In genomic region chr3:53038679-53039375, GRCh38 we compare ENCODE assay signal across 17 cellular contexts. TPM values are rescaled to one million over a fixed set of nuclear protein-coding genes. Genes with fewer than 3 reads are reported as not detected.
DNase-seq lines count a peak whose midpoint lies in the region; ATAC-seq and TF ChIP-seq lines count a peak whose summit lies in the region.
"Had no signal": no experiment of that assay in that cellular context is flagged by ENCODE, and none has a peak within 500 bp of the region (broad histone marks: within the 10 kb centered on the region; RNA-seq: fewer than 3 reads in every experiment).

No MANE protein-coding gene starts in this region.

- TF ChIP-seq POLR2A in IMR-90 (IDR thresholded peaks at IDR 0.05; ENCODE audit: low read depth, low read length) = no peak
- TF ChIP-seq POLR2A in body of pancreas (IDR thresholded peaks at IDR 0.05) = no peak

- no peak overlapping the region for H4K91ac ChIP-seq in IMR-90 (ENCODE audit: insufficient read depth, low read depth, low read length)

- no peak for ATAC-seq in IMR-90 (ENCODE audit: low read depth)
- peak; percentile 42 for ATAC-seq in body of pancreas
- no peak for ATAC-seq in GM21390 (IDR thresholded peaks at IDR 0.05; ENCODE audit: unreplicated experiment)
- ATAC-seq: GM23338 had no signal

- peaks cover 4 to 7% of the 10 kb centered on the region in 2 experiments; a peak in 2 of 4 replicates for H3K79me1 ChIP-seq in IMR-90 (ENCODE audit: low read depth in 1 of 2, low read length in 2 of 2)

- H3K27me3 ChIP-seq in IMR-90 (ENCODE audit: control insufficient read depth, insufficient read depth, low read length) = no peaks in the 10 kb centered on the region
- no peaks in the 10 kb centered on the region for H3K27me3 ChIP-seq in body of pancreas

- peak overlapping the region; percentile 23 for H2AFZ ChIP-seq in IMR-90 (replicated peaks; ENCODE audit: low read length, poor library complexity)
- H2AFZ ChIP-seq: GM23338 had no signal

- CTCF ChIA-PET in IMR-90 (lab: Yijun Ruan, JAX) = interaction anchor here (0.6 kb wide), 1 partner anchor 204 kb away, joined by 3 read pairs; the partner anchor contains the start of gene MUSTN1

- H3K56ac ChIP-seq in IMR-90 (ENCODE audit: extremely low read depth, insufficient read depth, low read length) = no peak overlapping the region

- H4K8ac ChIP-seq in IMR-90 (ENCODE audit: low read depth in 2 of 2, low read length in 2 of 2) = no peak overlapping the region

- H3K4me1 ChIP-seq in IMR-90 (ENCODE audit: control insufficient read depth, insufficient read depth, low read length) = no peaks in the 10 kb centered on the region
- H3K4me1 ChIP-seq in body of pancreas = peaks cover 56% of the 10 kb centered on the region

- H3K9me3 ChIP-seq in IMR-90 (ENCODE audit: control insufficient read depth, insufficient read depth, low read length) (no peaks in the 10 kb centered on the region), body of pancreas (no peaks in the 10 kb centered on the region)

- in situ Hi-C loops in IMR-90 (cut with MboI; ENCODE audit: low sequenced_read_pairs) = no loop called here

- H3K9me3 Mint-ChIP-seq in neural crest cell = no peaks in the 10 kb centered on the region
- H3K9me3 Mint-ChIP-seq: GM23338 had no signal

- no peak overlapping the region for H3K14ac ChIP-seq in IMR-90 (replicated peaks; ENCODE audit: low read depth, low read length)

- H2BK20ac ChIP-seq in IMR-90 (ENCODE audit: low read depth, low read length) = no peak overlapping the region

- H3K4me2 ChIP-seq in IMR-90 (ENCODE audit: low read depth, low read length) = no peak overlapping the region
- H3K4me2 ChIP-seq: GM23338 had no signal

- TF ChIP-seq RAD21 in IMR-90 (IDR thresholded peaks at IDR 0.05; ENCODE audit: low read length) = no peak

- no peak overlapping the region for H3K4me3 Mint-ChIP-seq in neural crest cell
- H3K4me3 Mint-ChIP-seq: GM23338 had no signal

- H3K4me1 Mint-ChIP-seq in neural crest cell = peaks cover 21% of the 10 kb centered on the region

- TF ChIP-seq CTCF in IMR-90 (conservative IDR thresholded peaks at IDR 0.05; ENCODE audit: low read depth, low read length) (no peak), body of pancreas (IDR thresholded peaks at IDR 0.05) (no peak), neural crest cell (conservative IDR thresholded peaks at IDR 0.05) (no peak)

- H2BK5ac ChIP-seq in IMR-90 (ENCODE audit: low read depth, low read length, poor library complexity, severe bottlenecking) = no peak overlapping the region

- WGBS in IMR-90 (ENCODE audit: extremely low coverage in 2 of 2, insufficient read length in 1 of 2), 2 experiments = 100% methylated on average over 1 of the region's 5 CpGs; no CpG with 5 or more reads in 1 of the 2 experiments
- WGBS in body of pancreas, 2 donors = 23 to 34% methylated on average over 5 of the region's 5 CpGs

- H3K27me3 Mint-ChIP-seq in neural crest cell (ENCODE audit: low read depth) = no peaks in the 10 kb centered on the region

- no peak overlapping the region for H3K23ac ChIP-seq in IMR-90 (ENCODE audit: low read depth, low read length)

- no peak overlapping the region for H2AK5ac ChIP-seq in IMR-90 (ENCODE audit: low read depth, low read length)

- H4K20me1 ChIP-seq in IMR-90 (ENCODE audit: insufficient read depth, low read length) = no peaks in the 10 kb centered on the region; the same call in 1 of the 2 replicates

- H2BK15ac ChIP-seq in IMR-90 (ENCODE audit: low read depth, low read length) = no peak overlapping the region

- H3K36me3 ChIP-seq in IMR-90 (ENCODE audit: control insufficient read depth, insufficient read depth, low read length) (no peaks in the 10 kb centered on the region), body of pancreas (replicated peaks in 1 of 2; ENCODE audit: insufficient read depth in 1 of 2, low read depth in 2 of 2) (no peaks in the 10 kb centered on the region)

- H3K4me3 ChIP-seq in IMR-90 (ENCODE audit: insufficient read depth, low read depth, low read length) (no peak overlapping the region), body of pancreas (no peak overlapping the region)
- H3K4me3 ChIP-seq: GM23338 had no signal

- H3K4ac ChIP-seq in IMR-90 (ENCODE audit: low read depth, low read length) = no peak overlapping the region

- BruUV-seq in IMR-90 (replicated peaks; lab: Mats Ljungman, UMichigan) = no TSS peak

- H3K27ac ChIP-seq in IMR-90 (ENCODE audit: insufficient read depth, low read length) (no peak overlapping the region), body of pancreas (peak overlapping the region; percentile 27 to 52 (median 40))
- H3K27ac ChIP-seq: C4-2B had no signal

- intact Hi-C loops in IMR-90 (cut with micrococcal nuclease) (no loop called here), body of pancreas (cut with DNase I) (no loop called here)

- H3K9me1 ChIP-seq in IMR-90 (ENCODE audit: insufficient read depth, low read length) = no peaks in the 10 kb centered on the region

- H2BK120ac ChIP-seq in IMR-90 (ENCODE audit: low read depth, low read length) = no peak overlapping the region

- POLR2A ChIA-PET in IMR-90 (lab: Charles Lee; ENCODE audit: unreplicated experiment) = no interaction called here

- dilution Hi-C loops in IMR-90 (cut with HindIII; ENCODE audit: low sequenced_read_pairs, unreplicated experiment) = no loop called here

- H3K9ac ChIP-seq in IMR-90 (ENCODE audit: low read depth, low read length) = no peak overlapping the region

- no peaks in the 10 kb centered on the region for H3K36me3 Mint-ChIP-seq in neural crest cell (ENCODE audit: low read depth)

- DNase-seq in NOMO-1 treated with DMSO at 0.1 percent for 48 hours (lab: John Stamatoyannopoulos, UW; ENCODE audit: unreplicated experiment) = peak; percentile 3
- DNase-seq in NOMO-1 treated with dmso at 0.1 percent for 144 hours (lab: John Stamatoyannopoulos, UW; ENCODE audit: unreplicated experiment) = no peak
- no peak for DNase-seq in IMR-90
- DNase-seq in body of pancreas = no peak
- no peak for DNase-seq in neural crest cell (ENCODE audit: low read depth, low spot score)
- DNase-seq in D341Med (ENCODE audit: low spot score) = no peak
- DNase-seq in Kasumi-1 (lab: John Stamatoyannopoulos, UW) = no peak
- DNase-seq: DMS79 treated with DMSO at 0.1 percent for 48 hours, KBM-7, NCI-H1105 treated with DMSO at 0.1 percent for 48 hours, NCI-H187, NCI-H446, NCI-H748 treated with DMSO at 0.1 percent for 48 hours, SIG-M5 had no signal

- H4K5ac ChIP-seq in IMR-90 (ENCODE audit: low read depth, low read length) = no peak overlapping the region

- no peak overlapping the region for H2AK9ac ChIP-seq in IMR-90 (replicated peaks; ENCODE audit: low read depth, low read length, poor library complexity)

- no peak overlapping the region for H3K18ac ChIP-seq in IMR-90 (ENCODE audit: low read depth, low read length)

- peak overlapping the region; percentile 10 for H3K27ac Mint-ChIP-seq in neural crest cell (ENCODE audit: unreplicated experiment)
- H3K27ac Mint-ChIP-seq: GM23338 had no signal

TF ChIP-seq in IMR-90, 13 proteins besides CTCF, POLR2A, EP300 and RAD21:
- TF ChIP-seq RCOR1 (IDR thresholded peaks at IDR 0.05; ENCODE audit: insufficient replicate concordance, low read length) (no peak), CEBPB (IDR thresholded peaks at IDR 0.05; ENCODE audit: low read depth, low read length) (no peak), FOS (IDR thresholded peaks at IDR 0.05; ENCODE audit: low read depth, low read length) (no peak), RFX5 (IDR thresholded peaks at IDR 0.05; ENCODE audit: low read depth, low read length) (no peak), BHLHE40 (IDR thresholded peaks at IDR 0.05; ENCODE audit: low read depth, low read length) (no peak), SMC3 (IDR thresholded peaks at IDR 0.05; ENCODE audit: low read depth, low read length) (no peak), MAZ (IDR thresholded peaks at IDR 0.05; ENCODE audit: borderline replicate concordance, low read depth, low read length) (no peak), MXI1 (IDR thresholded peaks at IDR 0.05; ENCODE audit: borderline replicate concordance, low read depth, low read length) (no peak), NFE2L2 (IDR thresholded peaks at IDR 0.05; ENCODE audit: low read depth, low read length) (no peak), MAFK (IDR thresholded peaks at IDR 0.05; ENCODE audit: low read depth, low read length) (no peak), CHD1 (IDR thresholded peaks at IDR 0.05; ENCODE audit: low read depth, low read length) (no peak)
- TF ChIP-seq, protein P1, sequence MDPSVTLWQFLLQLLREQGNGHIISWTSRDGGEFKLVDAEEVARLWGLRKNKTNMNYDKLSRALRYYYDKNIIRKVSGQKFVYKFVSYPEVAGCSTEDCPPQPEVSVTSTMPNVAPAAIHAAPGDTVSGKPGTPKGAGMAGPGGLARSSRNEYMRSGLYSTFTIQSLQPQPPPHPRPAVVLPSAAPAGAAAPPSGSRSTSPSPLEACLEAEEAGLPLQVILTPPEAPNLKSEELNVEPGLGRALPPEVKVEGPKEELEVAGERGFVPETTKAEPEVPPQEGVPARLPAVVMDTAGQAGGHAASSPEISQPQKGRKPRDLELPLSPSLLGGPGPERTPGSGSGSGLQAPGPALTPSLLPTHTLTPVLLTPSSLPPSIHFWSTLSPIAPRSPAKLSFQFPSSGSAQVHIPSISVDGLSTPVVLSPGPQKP (IDR thresholded peaks at IDR 0.05; ENCODE audit: borderline replicate concordance, low read depth, low read length) = no peak

RNA-seq across cellular contexts. Expression of gene SFMBT1, which starts 7.0 kb away (rescaled TPM):
- 1.8 and 3.6 TPM in 2 replicates for total RNA-seq in IMR-90 (2012; rRNA removed)
- 0.92 and 1.0 TPM in 2 replicates for polyA plus RNA-seq in IMR-90 (2012; rRNA removed)
- polyA plus RNA-seq in IMR-90 (2012; cell fraction: cytosol; rRNA removed) = 0.42 and 0.74 TPM in 2 replicates
- polyA plus RNA-seq in IMR-90 (2012; cell fraction: nucleus; rRNA removed; ENCODE audit: low replicate concordance) = 0.25 and 1.2 TPM in 2 replicates
- 10 to 100 TPM in 1 of 2 donors, 1 to 10 TPM in 1; 6.9 to 17.6 TPM for total RNA-seq in body of pancreas
- total RNA-seq in neural crest cell = 19.8 and 20.6 TPM in 2 replicates
